1 cellular context compared by ENCODE assay signal in the genomic region with DNA sequence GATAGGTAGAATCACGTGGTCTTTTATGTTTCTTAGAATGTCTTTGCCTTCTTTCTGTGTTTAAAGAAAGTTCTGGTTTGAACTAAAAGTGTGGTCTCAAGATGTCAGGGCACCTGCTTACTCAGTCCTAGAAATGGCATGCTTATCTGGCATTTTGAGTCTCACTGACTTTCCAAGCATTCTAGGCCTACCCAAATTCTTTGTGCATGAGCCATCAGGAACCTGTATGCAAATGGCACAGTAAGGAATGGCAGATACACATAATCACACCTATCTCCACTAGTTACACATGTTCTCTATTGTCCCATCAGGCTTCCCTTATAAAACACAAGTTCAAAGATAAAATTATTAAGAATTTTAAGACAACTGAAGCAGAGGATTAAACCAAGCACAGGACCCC.
TF ChIP-seq lines count a peak whose summit lies in the region.

No MANE protein-coding gene starts in this region.

TF ChIP-seq in GM23338, 12 proteins besides CTCF, POLR2A, EP300 and RAD21:
- no peak for TF ChIP-seq EZH2 (IDR thresholded peaks at IDR 0.05; ENCODE audit: low read depth, unreplicated experiment)
- TF ChIP-seq, protein P1, sequence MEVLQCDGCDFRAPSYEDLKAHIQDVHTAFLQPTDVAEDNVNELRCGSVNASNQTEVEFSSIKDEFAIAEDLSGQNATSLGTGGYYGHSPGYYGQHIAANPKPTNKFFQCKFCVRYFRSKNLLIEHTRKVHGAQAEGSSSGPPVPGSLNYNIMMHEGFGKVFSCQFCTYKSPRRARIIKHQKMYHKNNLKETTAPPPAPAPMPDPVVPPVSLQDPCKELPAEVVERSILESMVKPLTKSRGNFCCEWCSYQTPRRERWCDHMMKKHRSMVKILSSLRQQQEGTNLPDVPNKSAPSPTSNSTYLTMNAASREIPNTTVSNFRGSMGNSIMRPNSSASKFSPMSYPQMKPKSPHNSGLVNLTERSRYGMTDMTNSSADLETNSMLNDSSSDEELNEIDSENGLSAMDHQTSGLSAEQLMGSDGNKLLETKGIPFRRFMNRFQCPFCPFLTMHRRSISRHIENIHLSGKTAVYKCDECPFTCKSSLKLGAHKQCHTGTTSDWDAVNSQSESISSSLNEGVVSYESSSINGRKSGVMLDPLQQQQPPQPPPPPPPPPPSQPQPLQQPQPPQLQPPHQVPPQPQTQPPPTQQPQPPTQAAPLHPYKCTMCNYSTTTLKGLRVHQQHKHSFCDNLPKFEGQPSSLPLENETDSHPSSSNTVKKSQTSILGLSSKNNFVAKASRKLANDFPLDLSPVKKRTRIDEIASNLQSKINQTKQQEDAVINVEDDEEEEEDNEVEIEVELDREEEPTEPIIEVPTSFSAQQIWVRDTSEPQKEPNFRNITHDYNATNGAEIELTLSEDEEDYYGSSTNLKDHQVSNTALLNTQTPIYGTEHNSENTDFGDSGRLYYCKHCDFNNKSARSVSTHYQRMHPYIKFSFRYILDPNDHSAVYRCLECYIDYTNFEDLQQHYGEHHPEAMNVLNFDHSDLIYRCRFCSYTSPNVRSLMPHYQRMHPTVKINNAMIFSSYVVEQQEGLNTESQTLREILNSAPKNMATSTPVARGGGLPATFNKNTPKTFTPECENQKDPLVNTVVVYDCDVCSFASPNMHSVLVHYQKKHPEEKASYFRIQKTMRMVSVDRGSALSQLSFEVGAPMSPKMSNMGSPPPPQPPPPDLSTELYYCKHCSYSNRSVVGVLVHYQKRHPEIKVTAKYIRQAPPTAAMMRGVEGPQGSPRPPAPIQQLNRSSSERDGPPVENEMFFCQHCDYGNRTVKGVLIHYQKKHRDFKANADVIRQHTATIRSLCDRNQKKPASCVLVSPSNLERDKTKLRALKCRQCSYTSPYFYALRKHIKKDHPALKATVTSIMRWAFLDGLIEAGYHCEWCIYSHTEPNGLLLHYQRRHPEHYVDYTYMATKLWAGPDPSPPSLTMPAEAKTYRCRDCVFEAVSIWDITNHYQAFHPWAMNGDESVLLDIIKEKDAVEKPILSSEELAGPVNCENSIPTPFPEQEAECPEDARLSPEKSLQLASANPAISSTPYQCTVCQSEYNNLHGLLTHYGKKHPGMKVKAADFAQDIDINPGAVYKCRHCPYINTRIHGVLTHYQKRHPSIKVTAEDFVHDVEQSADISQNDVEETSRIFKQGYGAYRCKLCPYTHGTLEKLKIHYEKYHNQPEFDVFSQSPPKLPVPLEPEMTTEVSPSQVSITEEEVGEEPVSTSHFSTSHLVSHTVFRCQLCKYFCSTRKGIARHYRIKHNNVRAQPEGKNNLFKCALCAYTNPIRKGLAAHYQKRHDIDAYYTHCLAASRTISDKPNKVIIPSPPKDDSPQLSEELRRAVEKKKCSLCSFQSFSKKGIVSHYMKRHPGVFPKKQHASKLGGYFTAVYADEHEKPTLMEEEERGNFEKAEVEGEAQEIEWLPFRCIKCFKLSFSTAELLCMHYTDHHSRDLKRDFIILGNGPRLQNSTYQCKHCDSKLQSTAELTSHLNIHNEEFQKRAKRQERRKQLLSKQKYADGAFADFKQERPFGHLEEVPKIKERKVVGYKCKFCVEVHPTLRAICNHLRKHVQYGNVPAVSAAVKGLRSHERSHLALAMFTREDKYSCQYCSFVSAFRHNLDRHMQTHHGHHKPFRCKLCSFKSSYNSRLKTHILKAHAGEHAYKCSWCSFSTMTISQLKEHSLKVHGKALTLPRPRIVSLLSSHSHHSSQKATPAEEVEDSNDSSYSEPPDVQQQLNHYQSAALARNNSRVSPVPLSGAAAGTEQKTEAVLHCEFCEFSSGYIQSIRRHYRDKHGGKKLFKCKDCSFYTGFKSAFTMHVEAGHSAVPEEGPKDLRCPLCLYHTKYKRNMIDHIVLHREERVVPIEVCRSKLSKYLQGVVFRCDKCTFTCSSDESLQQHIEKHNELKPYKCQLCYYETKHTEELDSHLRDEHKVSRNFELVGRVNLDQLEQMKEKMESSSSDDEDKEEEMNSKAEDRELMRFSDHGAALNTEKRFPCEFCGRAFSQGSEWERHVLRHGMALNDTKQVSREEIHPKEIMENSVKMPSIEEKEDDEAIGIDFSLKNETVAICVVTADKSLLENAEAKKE (CRISPR knock-in tag; IDR thresholded peaks at IDR 0.05): no peak
- TF ChIP-seq EZH2phosphoT487 (IDR thresholded peaks at IDR 0.05; ENCODE audit: unreplicated experiment): no peak
